Comparison of ENCODE assay signal across 21 cellular contexts in genomic region chr17:77859411-77859810, GRCh38.
DNase-seq lines count a peak whose midpoint lies in the region; ATAC-seq and TF ChIP-seq lines count a peak whose summit lies in the region.
"Had no signal": no experiment of that assay in that cellular context is flagged by ENCODE, and none has a peak within 500 bp of the region (broad histone marks: within the 10 kb centered on the region; RNA-seq: fewer than 3 reads in every experiment).

No MANE protein-coding gene starts in this region.

- H3K9me3 ChIP-seq in right atrium auricular region, result no peaks in the 10 kb centered on the region
- peaks cover 0 to 3% of the 10 kb centered on the region in 2 donors for H3K9me3 ChIP-seq in neuronal stem cell (replicated peaks in 1 of 2; ENCODE audit: control insufficient read depth in 2 of 2, insufficient read depth in 1 of 2, low read depth in 1 of 2, low read length in 2 of 2)
- H3K9me3 ChIP-seq in upper lobe of right lung, result no peaks in the 10 kb centered on the region
- no peaks in the 10 kb centered on the region for H3K9me3 ChIP-seq in BE2C
- H3K9me3 ChIP-seq: BLaER1 treated with 17β-estradiol and CSF1 and Interleukin-3, amounts not matched to agents 10 nM and 100 nM; HAP-1 had no signal

- H3K36me3 ChIP-seq in right atrium auricular region (no peaks in the 10 kb centered on the region), neuronal stem cell (replicated peaks in 1 of 2; ENCODE audit: control insufficient read depth in 2 of 2, insufficient read depth in 2 of 2, low read length in 2 of 2) (no peaks in the 10 kb centered on the region), upper lobe of right lung (no peaks in the 10 kb centered on the region), BE2C (no peaks in the 10 kb centered on the region)
- H3K36me3 ChIP-seq: BLaER1 treated with 17β-estradiol and CSF1 and Interleukin-3, amounts not matched to agents 10 nM and 100 nM; HAP-1 had no signal

- H3K27me3 ChIP-seq in right atrium auricular region, result no peaks in the 10 kb centered on the region
- peaks cover 0 to 9% (median 0%) of the 10 kb centered on the region in 3 experiments for H3K27me3 ChIP-seq in neuronal stem cell (ENCODE audit: control insufficient read depth in 3 of 3, insufficient read depth in 3 of 3, low read depth in 1 of 3, low read length in 3 of 3)
- no peaks in the 10 kb centered on the region for H3K27me3 ChIP-seq in upper lobe of right lung
- no peaks in the 10 kb centered on the region for H3K27me3 ChIP-seq in BE2C

- H2BK12ac ChIP-seq in neuronal stem cell (ENCODE audit: low read length), result no peak overlapping the region

- peaks cover 58% of the 10 kb centered on the region for H3K27me3 Mint-ChIP-seq in chondrocyte (ENCODE audit: low read depth)
- H3K27me3 Mint-ChIP-seq: CD4-positive, alpha-beta T cell had no signal

- peaks cover 0 to 12% of the 10 kb centered on the region in 2 donors for H3K4me1 ChIP-seq in right atrium auricular region
- peaks cover 0 to 2% of the 10 kb centered on the region in 2 donors for H3K4me1 ChIP-seq in neuronal stem cell (ENCODE audit: control insufficient read depth in 2 of 2, insufficient read depth in 1 of 2, low read depth in 1 of 2, low read length in 2 of 2)
- H3K4me1 ChIP-seq in upper lobe of right lung, result no peaks in the 10 kb centered on the region
- H3K4me1 ChIP-seq in BE2C, result peaks cover 7% of the 10 kb centered on the region
- H3K4me1 ChIP-seq: HAP-1 had no signal

- H3K23ac ChIP-seq in neuronal stem cell (ENCODE audit: low read depth, low read length, poor library complexity), result no peak overlapping the region

- H4K8ac ChIP-seq in neuronal stem cell (ENCODE audit: low read depth, low read length), result no peak overlapping the region

- H3K4me3 ChIP-seq in right atrium auricular region, result no peak overlapping the region
- H3K4me3 ChIP-seq in neuronal stem cell (ENCODE audit: low read length in 2 of 2), result no peak overlapping the region
- no peak overlapping the region for H3K4me3 ChIP-seq in upper lobe of right lung
- no peak overlapping the region for H3K4me3 ChIP-seq in BE2C (ENCODE audit: low read depth, low read length)
- H3K4me3 ChIP-seq: BLaER1 treated with 17β-estradiol and CSF1 and Interleukin-3, amounts not matched to agents 10 nM and 100 nM; GM12878; GM23338; HAP-1 had no signal

- no peak overlapping the region for H2AK5ac ChIP-seq in neuronal stem cell (ENCODE audit: low read depth, low read length)

- DNase-seq in left cardiac atrium (peak; percentile 3), right atrium auricular region (ENCODE audit: low spot score) (no peak), chondrocyte (ENCODE audit: low spot score) (peak; percentile 33), neuronal stem cell (ENCODE audit: low spot score) (no peak), upper lobe of right lung (peak; percentile 20), NCI-H2029 (lab: John Stamatoyannopoulos, UW) (no peak), BE2C (no peak)
- DNase-seq: CD4-positive, alpha-beta T cell; DMS 273 treated with DMSO at 0.1 percent for 48 hours; DMS79; EL; GDM1; HFFc6 had no signal

- no peak overlapping the region for H2AFZ ChIP-seq in neuronal stem cell (ENCODE audit: low read length)
- H2AFZ ChIP-seq: GM23338 had no signal

- H3K27ac ChIP-seq in right atrium auricular region, result no peak overlapping the region
- no peak overlapping the region for H3K27ac ChIP-seq in neuronal stem cell (replicated peaks; ENCODE audit: low read length)
- H3K27ac ChIP-seq in upper lobe of right lung, result no peak overlapping the region
- H3K27ac ChIP-seq: 22Rv1; BLaER1 treated with 17β-estradiol and CSF1 and Interleukin-3, amounts not matched to agents 10 nM and 100 nM had no signal

- H2BK5ac ChIP-seq in neuronal stem cell (ENCODE audit: low read length), result peak overlapping the region; percentile 55

- no peak overlapping the region for H3K14ac ChIP-seq in neuronal stem cell (ENCODE audit: low read length)

- no peak overlapping the region for H3K4ac ChIP-seq in neuronal stem cell (ENCODE audit: low read length)

- H3K4me3 Mint-ChIP-seq in chondrocyte (ENCODE audit: unreplicated experiment), result no peak overlapping the region
- H3K4me3 Mint-ChIP-seq: B cell; CD14-positive monocyte; CD4-positive, alpha-beta T cell; CD8-positive, alpha-beta memory T cell; GM23338; HFFc6 had no signal

- H3K9ac ChIP-seq in neuronal stem cell (ENCODE audit: low read depth, low read length, poor library complexity), result no peak overlapping the region
- H3K9ac ChIP-seq: BLaER1 treated with 17β-estradiol and CSF1 and Interleukin-3, amounts not matched to agents 10 nM and 100 nM had no signal

- no peak overlapping the region for H2BK120ac ChIP-seq in neuronal stem cell (ENCODE audit: low read depth, low read length)

- H3K4me1 Mint-ChIP-seq in chondrocyte (ENCODE audit: low read depth), result peaks cover 8% of the 10 kb centered on the region

- intact Hi-C loops in left cardiac atrium (cut with DNase I) (no loop called here), upper lobe of right lung (cut with DNase I) (no loop called here)

- no peak overlapping the region for H2BK15ac ChIP-seq in neuronal stem cell (ENCODE audit: low read length)

- WGBS in neuronal stem cell (ENCODE audit: extremely low coverage in 2 of 2, insufficient read length in 2 of 2, insufficient replicate concordance in 1 of 2), 2 donors, result no CpG with 5 or more reads among the region's 3 CpGs

- H3K79me1 ChIP-seq in neuronal stem cell (ENCODE audit: low read depth, low read length), result no peaks in the 10 kb centered on the region

- no peaks in the 10 kb centered on the region for H3K9me3 Mint-ChIP-seq in chondrocyte (ENCODE audit: low read depth)
- H3K9me3 Mint-ChIP-seq: CD4-positive, alpha-beta T cell; CD8-positive, alpha-beta memory T cell; HFFc6 had no signal

- no peak overlapping the region for H3K4me2 ChIP-seq in neuronal stem cell (ENCODE audit: insufficient read depth, low read length, poor library complexity, severe bottlenecking)
- H3K4me2 ChIP-seq: BLaER1 treated with 17β-estradiol and CSF1 and Interleukin-3, amounts not matched to agents 10 nM and 100 nM; GM23338 had no signal

- H4K91ac ChIP-seq in neuronal stem cell (ENCODE audit: low read depth, low read length, poor library complexity), result no peak overlapping the region

- ATAC-seq in left cardiac atrium (no peak), upper lobe of right lung (no peak)
- ATAC-seq: GM12878, GM23338 had no signal

- H3K36me3 Mint-ChIP-seq in chondrocyte (ENCODE audit: low read depth), result no peaks in the 10 kb centered on the region
- H3K36me3 Mint-ChIP-seq: CD14-positive monocyte had no signal

- no peak overlapping the region for H3K27ac Mint-ChIP-seq in chondrocyte (ENCODE audit: unreplicated experiment)
- H3K27ac Mint-ChIP-seq: B cell; CD14-positive monocyte; CD4-positive, alpha-beta T cell; GM23338; HFFc6 had no signal

- H3K18ac ChIP-seq in neuronal stem cell (ENCODE audit: low read length), result peak overlapping the region; percentile 44

- TF ChIP-seq CTCF in right atrium auricular region (IDR thresholded peaks at IDR 0.05) (no peak), chondrocyte (IDR thresholded peaks at IDR 0.05) (no peak), upper lobe of right lung (IDR thresholded peaks at IDR 0.05) (no peak), BE2C (IDR thresholded peaks at IDR 0.05; ENCODE audit: low read depth, low read length) (no peak)

Comparison
In these comparisons a context has a peak if more than half of its experiments do, and no peak if none do; other contexts are left out.
1. DNase-seq: peak in left cardiac atrium (single experiment), chondrocyte (single experiment) and upper lobe of right lung (single experiment); none in right atrium auricular region (single experiment), neuronal stem cell (single experiment), NCI-H2029 (single experiment) and BE2C (single experiment).